ENCODE assay signal across 23 cellular contexts in the genomic region with DNA sequence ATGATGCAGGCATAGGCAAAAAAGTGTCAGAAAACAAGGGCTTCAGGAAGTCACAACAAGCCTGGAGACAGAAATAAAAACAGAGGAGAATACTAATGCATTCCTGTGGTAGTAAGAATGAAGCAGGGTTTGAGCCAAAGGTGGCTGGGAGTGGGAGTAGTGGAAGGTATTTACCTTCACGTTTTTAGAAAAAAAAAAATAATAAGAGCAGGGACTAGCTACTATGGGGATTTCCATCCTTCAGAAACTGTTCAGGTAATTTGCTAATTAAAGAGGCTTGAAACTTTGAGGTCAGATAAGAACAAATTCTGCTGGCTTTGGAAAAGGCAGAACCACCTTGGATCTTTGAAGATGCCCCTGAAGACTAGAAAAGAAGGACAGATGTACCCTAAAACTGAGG. TPM values are rescaled to one million over a fixed set of nuclear protein-coding genes. Genes with fewer than 3 reads are reported as not detected.
DNase-seq lines count a peak whose midpoint lies in the region; ATAC-seq and TF ChIP-seq lines count a peak whose summit lies in the region.
"Had no signal": no experiment of that assay in that cellular context is flagged by ENCODE, and none has a peak within 500 bp of the region (broad histone marks: within the 10 kb centered on the region; RNA-seq: fewer than 3 reads in every experiment).

No MANE protein-coding gene starts in this region.

- H3K27ac ChIP-seq in Karpas-422 (ENCODE audit: low read length) = no peak overlapping the region
- H3K27ac ChIP-seq: body of pancreas, SJSA1 had no signal

- no peaks in the 10 kb centered on the region for H3K27me3 ChIP-seq in Karpas-422 (ENCODE audit: low read length)
- H3K27me3 ChIP-seq: body of pancreas, SJSA1, upper lobe of left lung had no signal

- H3K9me2 ChIP-seq in Karpas-422 (replicated peaks; ENCODE audit: insufficient read depth, low read length) = no peaks in the 10 kb centered on the region

- H3K4me3 Mint-ChIP-seq in CD14-positive monocyte = peak overlapping the region; percentile 42 to 76
- peak overlapping the region; percentile 37 for H3K4me3 Mint-ChIP-seq in activated T-helper 17 cell treated with anti-CD3 and anti-CD28 coated beads, Interleukin-2, amount 50 U/mL, for 72 hours
- H3K4me3 Mint-ChIP-seq in memory B cell = peak overlapping the region; percentile 71
- H3K4me3 Mint-ChIP-seq: activated CD8-positive, alpha-beta T cell treated with anti-CD3 and anti-CD28 coated beads for 36 hours; neural crest cell had no signal

- H3K4me1 Mint-ChIP-seq in CD14-positive monocyte (peaks cover 54% of the 10 kb centered on the region), memory B cell (peaks cover 43% of the 10 kb centered on the region)
- peaks cover 24% of the 10 kb centered on the region for H3K4me1 Mint-ChIP-seq in activated T-helper 17 cell treated with anti-CD3 and anti-CD28 coated beads, Interleukin-2, amount 50 U/mL, for 72 hours
- H3K4me1 Mint-ChIP-seq: neural crest cell had no signal

- H3K9me3 Mint-ChIP-seq in CD14-positive monocyte (peaks cover 0 to 1% (median 0%) of the 10 kb centered on the region in 7 donors), memory B cell (no peaks in the 10 kb centered on the region)
- no peaks in the 10 kb centered on the region for H3K9me3 Mint-ChIP-seq in activated T-helper 17 cell treated with anti-CD3 and anti-CD28 coated beads, Interleukin-2, amount 50 U/mL, for 72 hours
- H3K9me3 Mint-ChIP-seq: activated CD8-positive, alpha-beta T cell treated with anti-CD3 and anti-CD28 coated beads for 36 hours; neural crest cell had no signal

- no peak for ATAC-seq in activated T-helper 17 cell treated with anti-CD3 and anti-CD28 coated beads, Interleukin-2, amount 50 U/mL, for 72 hours (replicated peaks)
- peak; percentile 40 for ATAC-seq in memory B cell (ENCODE audit: low read depth)
- no peak for ATAC-seq in HG03159 (IDR thresholded peaks at IDR 0.05; ENCODE audit: unreplicated experiment)
- ATAC-seq: activated CD8-positive, alpha-beta T cell treated with anti-CD3 and anti-CD28 coated beads for 36 hours; body of pancreas; Panc1 had no signal

- no peaks in the 10 kb centered on the region for H3K9me3 ChIP-seq in Karpas-422 (ENCODE audit: low read length)
- H3K9me3 ChIP-seq: body of pancreas, HAP-1, SJSA1, upper lobe of left lung had no signal

- H3K27me3 Mint-ChIP-seq in CD14-positive monocyte (ENCODE audit: low read depth in 3 of 3) (peaks cover 0 to 4% (median 0%) of the 10 kb centered on the region in 3 donors), memory B cell (no peaks in the 10 kb centered on the region)
- peaks cover 22% of the 10 kb centered on the region for H3K27me3 Mint-ChIP-seq in activated T-helper 17 cell treated with anti-CD3 and anti-CD28 coated beads, Interleukin-2, amount 50 U/mL, for 72 hours

- H3K36me3 Mint-ChIP-seq in CD14-positive monocyte (peaks cover 0 to 2% of the 10 kb centered on the region in 2 donors), memory B cell (peaks cover 3% of the 10 kb centered on the region)
- no peaks in the 10 kb centered on the region for H3K36me3 Mint-ChIP-seq in activated T-helper 17 cell treated with anti-CD3 and anti-CD28 coated beads, Interleukin-2, amount 50 U/mL, for 72 hours (ENCODE audit: low read depth)

- no peak for DNase-seq in CD14-positive monocyte (ENCODE audit: low spot score)
- no peak for DNase-seq in Karpas-422
- no peak for DNase-seq in memory B cell (ENCODE audit: low spot score in 2 of 2)
- DNase-seq in NCI-H510A treated with DMSO at 0.1 percent for 48 hours (lab: John Stamatoyannopoulos, UW) = no peak
- DNase-seq in NCI-H1417 (lab: John Stamatoyannopoulos, UW) = no peak
- no peak for DNase-seq in activated gamma-delta T cell (lab: John Stamatoyannopoulos, UW)
- DNase-seq: activated CD8-positive, alpha-beta T cell treated with anti-CD3 and anti-CD28 coated beads for 36 hours; activated naive CD4-positive, alpha-beta T cell treated with anti-CD3 and anti-CD28 coated beads, Interleukin-2, amount 50 U/mL, for 16 hours; activated T-cell treated with anti-CD3 and anti-CD28 coated beads, Interleukin-2, amount 50 U/mL, for 1 hour; DMS79; left colon; posterior cingulate gyrus; T-helper 2 cell; upper lobe of left lung had no signal

- no peak overlapping the region; the same call in 1 of the 2 replicates for H2AFZ ChIP-seq in Karpas-422 (ENCODE audit: low read length)

- no peaks in the 10 kb centered on the region for H4K20me1 ChIP-seq in Karpas-422 (ENCODE audit: insufficient read depth, low read depth, low read length)

- H3K79me2 ChIP-seq in Karpas-422 (ENCODE audit: low read length) = no peaks in the 10 kb centered on the region

- H3K4me2 ChIP-seq in Karpas-422 (ENCODE audit: low read depth, low read length, poor library complexity, severe bottlenecking) = peak overlapping the region; percentile 69

- intact Hi-C loops in CD14-positive monocyte (cut with micrococcal nuclease) = no loop called here

- H3K4me1 ChIP-seq in Karpas-422 (ENCODE audit: low read length) = peaks cover 37% of the 10 kb centered on the region
- H3K4me1 ChIP-seq: body of pancreas, HAP-1, SJSA1 had no signal

- peak overlapping the region; percentile 20; the same call in 1 of the 2 replicates for H3K9ac ChIP-seq in Karpas-422 (ENCODE audit: low read length)

- peak overlapping the region; percentile 51; the same call in 1 of the 2 replicates for H3K4me3 ChIP-seq in Karpas-422 (ENCODE audit: low read length)
- H3K4me3 ChIP-seq: body of pancreas, HAP-1, SJSA1, upper lobe of left lung had no signal

- peak overlapping the region; percentile 88 to 97 (median 91) for H3K27ac Mint-ChIP-seq in CD14-positive monocyte
- peak overlapping the region; percentile 9 for H3K27ac Mint-ChIP-seq in activated T-helper 17 cell treated with anti-CD3 and anti-CD28 coated beads, Interleukin-2, amount 50 U/mL, for 72 hours
- H3K27ac Mint-ChIP-seq in memory B cell = peak overlapping the region; percentile 97
- H3K27ac Mint-ChIP-seq: activated CD8-positive, alpha-beta T cell treated with anti-CD3 and anti-CD28 coated beads for 36 hours had no signal

- no peaks in the 10 kb centered on the region for H3K36me3 ChIP-seq in Karpas-422 (ENCODE audit: insufficient read depth, low read length)
- H3K36me3 ChIP-seq: HAP-1, SJSA1, upper lobe of left lung had no signal

- no peak for TF ChIP-seq CTCF in CD14-positive monocyte (IDR thresholded peaks at IDR 0.05)

RNA-seq across cellular contexts. Expression of gene ILDR1, which starts 18.5 kb away (rescaled TPM):
- under 1 TPM; 0.12 to 0.28 TPM for polyA plus RNA-seq in CD14-positive monocyte
- 0.52 and 0.76 TPM in 2 replicates for total RNA-seq in Karpas-422 (2014; rRNA removed; shearing (Covaris generic); ENCODE audit: low replicate concordance)
- 1 to 10 TPM in 1 of 2 donors, under 1 TPM in 1; 0.21 to 1.4 TPM for total RNA-seq in activated T-helper 17 cell treated with anti-CD3 and anti-CD28 coated beads, Interleukin-2, amount 50 U/mL, for 72 hours
- total RNA-seq: activated CD8-positive, alpha-beta T cell treated with anti-CD3 and anti-CD28 coated beads for 36 hours; fibroblast of lung; neural crest cell; SJSA1; skeletal muscle tissue had no signal
- polyA plus RNA-seq: fibroblast of lung had no signal

RNA-seq across cellular contexts. Expression of gene CD86, which starts 51.6 kb away (rescaled TPM):
- 100 to 1,000 TPM; 273 to 321 TPM for polyA plus RNA-seq in CD14-positive monocyte
- total RNA-seq in Karpas-422 (2014; rRNA removed; shearing (Covaris generic); ENCODE audit: low replicate concordance) = 8.5 and 24.4 TPM in 2 replicates
- total RNA-seq in activated T-helper 17 cell treated with anti-CD3 and anti-CD28 coated beads, Interleukin-2, amount 50 U/mL, for 72 hours = 1 to 10 TPM; 1.8 to 4.4 TPM
- total RNA-seq: fibroblast of lung, neural crest cell, SJSA1 had no signal
- polyA plus RNA-seq: fibroblast of lung had no signal

Comparison
In these comparisons a context has a peak if more than half of its experiments do, and no peak if none do; other contexts are left out.
1. H3K27ac Mint-ChIP-seq: peak in every context shown above with its lines; median percentile 97 in memory B cell; 91 in CD14-positive monocyte; 9 in activated T-helper 17 cell treated with anti-CD3 and anti-CD28 coated beads, Interleukin-2, amount 50 U/mL, for 72 hours.